In the genomic region with DNA sequence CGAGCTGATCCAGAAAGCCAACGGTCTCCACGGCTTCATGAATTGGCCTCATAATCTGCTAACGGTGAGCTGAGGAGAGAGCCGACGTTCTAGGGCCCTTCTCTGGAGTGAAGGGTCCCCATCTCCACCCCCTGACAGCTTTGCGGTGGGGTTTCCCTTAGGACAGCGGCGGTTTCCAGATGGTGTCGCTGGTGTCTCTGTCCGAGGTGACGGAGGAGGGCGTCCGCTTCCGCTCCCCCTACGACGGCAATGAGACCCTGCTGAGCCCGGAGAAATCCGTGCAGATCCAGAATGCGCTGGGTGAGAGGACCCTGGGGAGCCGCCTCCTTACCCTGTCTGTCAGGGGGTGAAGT, we compare ENCODE assay signal across 7 cellular contexts. TPM values are rescaled to one million over a fixed set of nuclear protein-coding genes. Genes with fewer than 3 reads are reported as not detected.
DNase-seq lines count a peak whose midpoint lies in the region; ATAC-seq and TF ChIP-seq lines count a peak whose summit lies in the region.

No MANE protein-coding gene starts in this region.

- no peaks in the 10 kb centered on the region for H3K9me3 Mint-ChIP-seq in chondrocyte (ENCODE audit: low read depth)

- peak; percentile 22 for ATAC-seq in HG02571 (IDR thresholded peaks at IDR 0.05; ENCODE audit: unreplicated experiment)
- peak; percentile 20 to 33 for ATAC-seq in lower lobe of right lung

- intact Hi-C loops in lower lobe of right lung (cut with DNase I): no loop called here
- intact Hi-C loops in tibial artery (cut with DNase I; ENCODE audit: low total_unique reads): no loop called here

- H3K4me1 ChIP-seq in lower lobe of right lung (peaks cover 13% of the 10 kb centered on the region), tibial artery (peaks cover 0 to 22% (median 10%) of the 10 kb centered on the region in 4 donors)

- H3K27ac Mint-ChIP-seq in chondrocyte (ENCODE audit: unreplicated experiment): peak overlapping the region; percentile 78

- peak overlapping the region; percentile 88 for H3K4me3 Mint-ChIP-seq in chondrocyte (ENCODE audit: unreplicated experiment)

- no peaks in the 10 kb centered on the region for H3K36me3 ChIP-seq in lower lobe of right lung
- H3K36me3 ChIP-seq in tibial artery: peaks cover 0 to 18% (median 0%) of the 10 kb centered on the region in 3 donors

- no peaks in the 10 kb centered on the region for H3K36me3 Mint-ChIP-seq in chondrocyte (ENCODE audit: low read depth)

- peak overlapping the region; percentile 88 for H3K4me3 ChIP-seq in GM12864 (ENCODE audit: low read depth, low read length)
- peak overlapping the region; percentile 97 for H3K4me3 ChIP-seq in lower lobe of right lung
- H3K4me3 ChIP-seq in tibial artery: peak overlapping the region; percentile 64 to 66

- no peaks in the 10 kb centered on the region for H3K9me3 ChIP-seq in lower lobe of right lung
- H3K9me3 ChIP-seq in tibial artery: no peaks in the 10 kb centered on the region

- TF ChIP-seq CTCF in GM12864 (IDR thresholded peaks at IDR 0.05; ENCODE audit: low read depth, low read length, missing control alignments) (no peak), chondrocyte (IDR thresholded peaks at IDR 0.05) (peak; percentile 40), lower lobe of right lung (IDR thresholded peaks at IDR 0.05) (no peak), tibial artery (IDR thresholded peaks at IDR 0.05) (no peak)

- H3K27ac ChIP-seq in lower lobe of right lung (peak overlapping the region; percentile 79), tibial artery (peak overlapping the region; percentile 13 to 61)

- DNase-seq in GM12864 (ENCODE audit: low read depth) (no peak), OCI-M2 (lab: John Stamatoyannopoulos, UW; ENCODE audit: unreplicated experiment) (peak; percentile 99), chondrocyte (ENCODE audit: low spot score) (no peak), lower lobe of right lung (no peak), tibial artery (no peak)
- DNase-seq in stimulated activated naive CD4-positive, alpha-beta T cell treated with Interleukin-2 at 50 U/mL for 16 hours (lab: John Stamatoyannopoulos, UW): no peak

- H3K4me1 Mint-ChIP-seq in chondrocyte (ENCODE audit: low read depth): peaks cover 13% of the 10 kb centered on the region

- H3K27me3 ChIP-seq in lower lobe of right lung (ENCODE audit: low read depth) (no peaks in the 10 kb centered on the region), tibial artery (no peaks in the 10 kb centered on the region)

- H3K27me3 Mint-ChIP-seq in chondrocyte (ENCODE audit: low read depth): no peaks in the 10 kb centered on the region

RNA-seq across cellular contexts. Expression of a gene that starts 0.7 kb away (rescaled TPM):
- total RNA-seq in chondrocyte (28.2 to 50.2 TPM (median 33.7 TPM) in 3 replicates), lower lobe of right lung (29.7 TPM)

RNA-seq across cellular contexts. Expression of a gene that starts 15.9 kb away (rescaled TPM):
- total RNA-seq in chondrocyte (106 to 125 TPM (median 116 TPM) in 3 replicates), lower lobe of right lung (282 TPM)

RNA-seq across cellular contexts. Expression of a gene that starts 47.8 kb away (rescaled TPM):
- total RNA-seq in chondrocyte: 156 to 234 TPM (median 171 TPM) in 3 replicates
- 175 TPM for total RNA-seq in lower lobe of right lung
